In the genomic region with DNA sequence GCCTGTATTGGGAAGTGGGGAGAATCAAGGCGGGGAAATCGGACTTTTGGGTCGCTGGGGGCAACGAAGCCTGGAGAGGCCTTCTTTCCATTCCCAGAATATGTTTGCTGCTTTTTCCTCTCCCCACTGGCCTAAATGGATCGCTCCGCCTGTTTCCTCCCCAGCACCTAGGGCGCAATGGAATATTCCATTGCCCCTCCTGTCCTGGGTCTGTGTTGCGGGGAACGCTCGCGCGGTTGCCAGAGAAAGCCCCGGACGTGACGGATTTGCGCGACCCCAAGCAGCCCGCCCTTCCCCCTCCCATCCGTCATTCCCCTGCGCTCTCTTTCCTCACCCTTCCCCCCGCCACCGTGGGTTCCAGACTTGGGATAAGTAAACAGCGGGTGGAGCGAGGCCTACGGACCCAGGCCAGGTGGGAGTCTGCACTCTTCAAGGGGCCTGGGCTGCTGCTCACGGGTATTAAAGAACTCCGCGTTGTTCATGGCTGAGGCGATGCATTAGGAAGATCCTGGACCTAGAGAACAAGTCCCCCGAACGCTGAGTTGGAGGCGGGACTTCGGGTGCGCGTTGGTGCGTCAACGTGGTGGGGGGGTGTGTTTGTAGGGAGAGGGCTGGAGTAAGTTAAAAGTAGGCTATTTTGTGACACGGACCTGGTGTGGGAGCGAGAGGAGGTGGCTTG, we compare ENCODE assay signal across 1 cellular context.
A peak's percentile ranks its signal among the peaks of the same experiment; 100 is the strongest.
TF ChIP-seq lines count a peak whose summit lies in the region.

A gene with protein sequence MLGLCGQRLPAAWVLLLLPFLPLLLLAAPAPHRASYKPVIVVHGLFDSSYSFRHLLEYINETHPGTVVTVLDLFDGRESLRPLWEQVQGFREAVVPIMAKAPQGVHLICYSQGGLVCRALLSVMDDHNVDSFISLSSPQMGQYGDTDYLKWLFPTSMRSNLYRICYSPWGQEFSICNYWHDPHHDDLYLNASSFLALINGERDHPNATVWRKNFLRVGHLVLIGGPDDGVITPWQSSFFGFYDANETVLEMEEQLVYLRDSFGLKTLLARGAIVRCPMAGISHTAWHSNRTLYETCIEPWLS (plus strand): TSS at position 307 of the 679 bp plus-strand sequence. CDS start 454 bp downstream, outside the sequence.

TF ChIP-seq in A549, 52 proteins besides CTCF, POLR2A, EP300 and RAD21 (continued from another document):
- TF ChIP-seq CHD2 (IDR thresholded peaks at IDR 0.05; ENCODE audit: low read length, partially characterized antibody) (peak; percentile 63), HEYL (CRISPR knock-in tag; IDR thresholded peaks at IDR 0.05) (no peak), FOXS1 (CRISPR knock-in tag; IDR thresholded peaks at IDR 0.05) (no peak)
- TF ChIP-seq, protein P1, sequence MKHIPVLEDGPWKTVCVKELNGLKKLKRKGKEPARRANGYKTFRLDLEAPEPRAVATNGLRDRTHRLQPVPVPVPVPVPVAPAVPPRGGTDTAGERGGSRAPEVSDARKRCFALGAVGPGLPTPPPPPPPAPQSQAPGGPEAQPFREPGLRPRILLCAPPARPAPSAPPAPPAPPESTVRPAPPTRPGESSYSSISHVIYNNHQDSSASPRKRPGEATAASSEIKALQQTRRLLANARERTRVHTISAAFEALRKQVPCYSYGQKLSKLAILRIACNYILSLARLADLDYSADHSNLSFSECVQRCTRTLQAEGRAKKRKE (CRISPR knock-in tag; IDR thresholded peaks at IDR 0.05; ENCODE audit: low read depth) = no peak
- TF ChIP-seq, protein P2, sequence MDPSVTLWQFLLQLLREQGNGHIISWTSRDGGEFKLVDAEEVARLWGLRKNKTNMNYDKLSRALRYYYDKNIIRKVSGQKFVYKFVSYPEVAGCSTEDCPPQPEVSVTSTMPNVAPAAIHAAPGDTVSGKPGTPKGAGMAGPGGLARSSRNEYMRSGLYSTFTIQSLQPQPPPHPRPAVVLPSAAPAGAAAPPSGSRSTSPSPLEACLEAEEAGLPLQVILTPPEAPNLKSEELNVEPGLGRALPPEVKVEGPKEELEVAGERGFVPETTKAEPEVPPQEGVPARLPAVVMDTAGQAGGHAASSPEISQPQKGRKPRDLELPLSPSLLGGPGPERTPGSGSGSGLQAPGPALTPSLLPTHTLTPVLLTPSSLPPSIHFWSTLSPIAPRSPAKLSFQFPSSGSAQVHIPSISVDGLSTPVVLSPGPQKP (IDR thresholded peaks at IDR 0.05; ENCODE audit: low read depth, low read length) = no peak
